In the genomic region with DNA sequence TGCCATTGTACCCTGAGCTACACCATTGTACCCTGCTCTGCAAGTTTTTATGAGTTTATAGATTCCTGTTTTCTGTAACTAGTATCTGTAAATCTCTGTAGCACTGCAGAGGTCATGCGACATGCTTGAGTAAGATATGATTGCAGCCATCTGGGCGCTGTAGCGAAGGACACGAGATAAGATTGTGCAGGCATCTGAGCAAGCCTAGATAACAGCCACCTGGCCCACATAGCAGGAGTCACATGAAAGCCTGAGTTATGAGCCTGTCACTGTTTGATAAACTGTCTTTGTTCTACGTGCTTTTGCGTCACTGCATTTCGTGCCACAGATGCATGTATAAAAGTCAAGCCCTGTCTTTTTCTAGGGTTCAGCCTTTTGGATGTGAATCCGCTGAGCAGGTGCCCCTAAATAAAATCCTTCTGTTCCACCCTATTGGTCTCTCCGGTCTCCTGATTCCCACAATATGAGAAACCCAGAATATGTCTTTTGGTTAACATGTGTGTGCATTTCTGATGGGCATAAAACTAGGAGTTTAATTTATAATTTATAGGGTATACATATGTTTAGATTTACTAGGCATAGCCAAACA, we compare ENCODE assay signal across 23 cellular contexts.
"Had no signal": no experiment of that assay in that cellular context is flagged by ENCODE, and none has a peak within 500 bp of the region (broad histone marks: within the 10 kb centered on the region; RNA-seq: fewer than 3 reads in every experiment).

No MANE protein-coding gene starts in this region.

- ATAC-seq: gastrocnemius medialis, heart right ventricle, lower lobe of right lung, natural killer cell had no signal

- DNase-seq: effector memory CD4-positive, alpha-beta T cell; gastrocnemius medialis; heart right ventricle; immature natural killer cell; left ventricle myocardium inferior; lower lobe of right lung; natural killer cell; posterior cingulate gyrus; sigmoid colon; stimulated activated CD4-positive, alpha-beta T cell treated with anti-CD3 and anti-CD28 coated beads, Interleukin-12 subunit alpha, Interleukin-12 subunit beta, amount 100 ng/mL, for 4 hours; stimulated activated naive CD4-positive, alpha-beta T cell; stomach; substantia nigra had no signal

- H3K27ac Mint-ChIP-seq: immature natural killer cell, memory B cell, natural killer cell, type B pancreatic cell had no signal

- H3K36me3 ChIP-seq: esophagus muscularis mucosa, gastrocnemius medialis, heart right ventricle, left ventricle myocardium inferior, lower lobe of right lung, right atrium auricular region, sigmoid colon, stomach had no signal

- H3K4me1 Mint-ChIP-seq: immature natural killer cell, natural killer cell, neural crest cell had no signal

- H3K36me3 Mint-ChIP-seq: type B pancreatic cell had no signal

- H3K27me3 Mint-ChIP-seq: memory B cell, type B pancreatic cell had no signal

- H3K4me1 ChIP-seq: esophagus muscularis mucosa, gastrocnemius medialis, heart right ventricle, left ventricle myocardium inferior, lower lobe of right lung, right atrium auricular region, sigmoid colon, stomach had no signal

- H3K4me3 Mint-ChIP-seq: immature natural killer cell, memory B cell, natural killer cell, neural crest cell, type B pancreatic cell had no signal

- FAIRE-seq: endometrium, keratinocyte, urothelium cell line had no signal

- H3K9me3 ChIP-seq: gastrocnemius medialis, lower lobe of right lung, sigmoid colon had no signal

- H3K27me3 ChIP-seq: esophagus muscularis mucosa, gastrocnemius medialis, heart right ventricle, right atrium auricular region, sigmoid colon, stomach had no signal

- H3K27ac ChIP-seq: epithelial cell of prostate, esophagus muscularis mucosa, gastrocnemius medialis, heart right ventricle, left ventricle myocardium inferior, lower lobe of right lung, right atrium auricular region, sigmoid colon, skin epidermis, stomach had no signal

- H3K4me3 ChIP-seq: esophagus muscularis mucosa, gastrocnemius medialis, heart right ventricle, left ventricle myocardium inferior, lower lobe of right lung, right atrium auricular region, sigmoid colon, skin epidermis, stomach had no signal
